10 cellular contexts compared by ENCODE assay signal in the genomic region with DNA sequence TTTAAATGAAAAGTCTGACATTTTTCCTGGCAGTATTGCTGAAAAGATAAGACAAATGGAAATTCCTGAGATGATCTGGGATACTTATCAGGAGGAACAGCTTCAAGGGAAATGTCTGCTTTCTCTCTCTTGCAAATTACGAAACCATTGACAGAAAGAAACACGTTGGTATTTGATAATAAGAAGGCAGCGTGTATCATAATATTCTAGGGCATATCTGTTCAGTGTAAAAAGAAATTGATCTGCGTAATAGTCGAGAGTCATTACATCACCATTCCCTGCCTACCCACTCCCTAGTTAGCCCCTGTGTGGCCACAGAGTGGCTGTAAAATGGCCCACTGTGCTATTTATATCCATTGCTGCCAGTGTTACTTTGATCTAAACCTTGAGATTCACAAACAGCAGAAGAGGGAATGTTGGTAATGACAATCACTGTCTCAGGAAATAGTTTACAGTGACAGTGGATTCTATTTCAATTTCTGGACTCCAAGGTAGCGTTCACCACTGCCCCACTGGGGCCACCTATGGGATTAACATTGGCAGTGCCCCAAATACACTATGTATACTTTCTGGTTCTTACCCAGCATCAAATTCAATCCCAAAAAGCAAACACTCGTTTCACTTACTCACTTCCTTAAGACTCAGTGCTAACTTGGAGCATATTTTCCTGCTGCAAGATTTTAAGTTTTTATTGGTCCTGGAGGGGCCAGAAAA.
DNase-seq lines count a peak whose midpoint lies in the region; ATAC-seq, FAIRE-seq and TF ChIP-seq lines count a peak whose summit lies in the region.
"Had no signal": no experiment of that assay in that cellular context is flagged by ENCODE, and none has a peak within 500 bp of the region (broad histone marks: within the 10 kb centered on the region; RNA-seq: fewer than 3 reads in every experiment).

No MANE protein-coding gene starts in this region.

- 70% methylated on average over 5 of the region's 7 CpGs for WGBS in mesenchymal stem cell

- H3K9me3 ChIP-seq in BE2C: no peaks in the 10 kb centered on the region
- H3K9me3 ChIP-seq in mesenchymal stem cell (ENCODE audit: control insufficient read depth, low read length): peaks cover 2% of the 10 kb centered on the region
- H3K9me3 ChIP-seq in HAP-1: no peaks in the 10 kb centered on the region

- H3K18ac ChIP-seq in mesenchymal stem cell (ENCODE audit: low read depth in 1 of 2, low read length in 2 of 2): no peak overlapping the region

- DNase-seq in BE2C: peak; percentile 18
- DNase-seq in LNCaP clone FGC (ENCODE audit: low read depth): peak; percentile 21
- peak; percentile 32 for DNase-seq in bronchial epithelial cell (ENCODE audit: low read depth)
- peak; percentile 67 for DNase-seq in mesenchymal stem cell
- DNase-seq in HAP-1 (ENCODE audit: low spot score in 2 of 2): no peak
- DNase-seq in AG08395 (ENCODE audit: low spot score): no peak
- no peak for DNase-seq in COR-L47 (lab: John Stamatoyannopoulos, UW)
- DNase-seq: activated CD8-positive, alpha-beta memory T cell treated with anti-CD3 and anti-CD28 coated beads, Interleukin-2, amount 50 U/mL, for 4 hours; stimulated activated CD4-positive, alpha-beta T cell treated with anti-CD3 and anti-CD28 coated beads, Interleukin-1b, Interleukin-23, amount 100 ng/mL, for 48 hours had no signal

- H3K27me3 ChIP-seq in BE2C (no peaks in the 10 kb centered on the region), bronchial epithelial cell (ENCODE audit: control insufficient read depth, insufficient read depth, low read length) (no peaks in the 10 kb centered on the region), mesenchymal stem cell (ENCODE audit: control insufficient read depth in 1 of 2, insufficient read depth in 1 of 2, low read length in 2 of 2) (no peaks in the 10 kb centered on the region), HAP-1 (ENCODE audit: low read depth) (no peaks in the 10 kb centered on the region)

- no peaks in the 10 kb centered on the region for H3K4me1 ChIP-seq in BE2C
- H3K4me1 ChIP-seq in mesenchymal stem cell (ENCODE audit: control insufficient read depth, insufficient read depth, low read depth, low read length): no peaks in the 10 kb centered on the region
- H3K4me1 ChIP-seq in HAP-1: no peaks in the 10 kb centered on the region

- H3K23ac ChIP-seq in mesenchymal stem cell (ENCODE audit: low read length in 2 of 2): no peak overlapping the region

- no peak overlapping the region for H2AK5ac ChIP-seq in mesenchymal stem cell (ENCODE audit: low read length, severe bottlenecking)

- no peak overlapping the region for H2BK120ac ChIP-seq in mesenchymal stem cell (ENCODE audit: low read depth, low read length)

- no peak overlapping the region for H2BK12ac ChIP-seq in mesenchymal stem cell (ENCODE audit: low read length in 2 of 2)

- no peak for ATAC-seq in HG02840 (IDR thresholded peaks at IDR 0.05; ENCODE audit: low FRiP score, unreplicated experiment)

- FAIRE-seq in bronchial epithelial cell (lab: Jason Lieb, UNC): no peak

- no peak overlapping the region for H3K4ac ChIP-seq in mesenchymal stem cell (ENCODE audit: low read depth in 1 of 2, low read length in 2 of 2)

- no peak overlapping the region for H4K8ac ChIP-seq in mesenchymal stem cell (ENCODE audit: low read length)

- no peaks in the 10 kb centered on the region for H3K36me3 ChIP-seq in BE2C
- H3K36me3 ChIP-seq in bronchial epithelial cell (ENCODE audit: control insufficient read depth, insufficient read depth, low read length): no peaks in the 10 kb centered on the region
- no peaks in the 10 kb centered on the region for H3K36me3 ChIP-seq in mesenchymal stem cell (ENCODE audit: control insufficient read depth in 1 of 2, insufficient read depth in 2 of 2, low read depth in 1 of 2, low read length in 2 of 2)
- H3K36me3 ChIP-seq in HAP-1 (replicated peaks): no peaks in the 10 kb centered on the region

- in situ Hi-C loops in HAP-1 (cut with MboI; ENCODE audit: low sequenced_read_pairs): no loop called here

- H3K4me2 ChIP-seq in mesenchymal stem cell (ENCODE audit: low read length, poor library complexity, severe bottlenecking): no peak overlapping the region

- no peak overlapping the region for H3K27ac ChIP-seq in mesenchymal stem cell (ENCODE audit: low read length, poor library complexity, severe bottlenecking)

- no peak overlapping the region for H3K4me3 ChIP-seq in BE2C (ENCODE audit: low read depth, low read length)
- no peak overlapping the region for H3K4me3 ChIP-seq in LNCaP clone FGC (ENCODE audit: low read depth, low read length)
- H3K4me3 ChIP-seq in bronchial epithelial cell (ENCODE audit: low read depth, low read length): no peak overlapping the region
- H3K4me3 ChIP-seq in mesenchymal stem cell (ENCODE audit: insufficient read depth in 1 of 2, low read depth in 1 of 2, low read length in 2 of 2): peak overlapping the region in 1 of 2 experiments; percentile 31
- no peak overlapping the region for H3K4me3 ChIP-seq in HAP-1

- no peak overlapping the region for H2BK5ac ChIP-seq in mesenchymal stem cell (ENCODE audit: low read depth, low read length, poor library complexity, severe bottlenecking)

- H3K9ac ChIP-seq in mesenchymal stem cell (ENCODE audit: low read length): no peak overlapping the region

- no peak overlapping the region for H3K14ac ChIP-seq in mesenchymal stem cell (ENCODE audit: low read length in 2 of 2)

- no peak overlapping the region for H4K91ac ChIP-seq in mesenchymal stem cell (ENCODE audit: low read length)

- peak overlapping the region; percentile 46 for H2BK15ac ChIP-seq in mesenchymal stem cell (ENCODE audit: low read depth, poor library complexity, severe bottlenecking)

- no peaks in the 10 kb centered on the region for H3K79me1 ChIP-seq in mesenchymal stem cell (replicated peaks; ENCODE audit: low read length, poor library complexity, severe bottlenecking)

- no peak overlapping the region for H2AFZ ChIP-seq in mesenchymal stem cell (ENCODE audit: low read depth, low read length)

- TF ChIP-seq CTCF in BE2C (IDR thresholded peaks at IDR 0.05; ENCODE audit: low read depth, low read length): peak; percentile 51
- peak; percentile 45 for TF ChIP-seq CTCF in LNCaP clone FGC (IDR thresholded peaks at IDR 0.05; ENCODE audit: control insufficient read depth, extremely low read depth, insufficient read depth)
- TF ChIP-seq CTCF in bronchial epithelial cell (IDR thresholded peaks at IDR 0.05; ENCODE audit: insufficient read depth, low read length, severe bottlenecking): peak; percentile 29

Comparison
In these comparisons a context has a peak if more than half of its experiments do, and no peak if none do; other contexts are left out.
1. DNase-seq: peak in BE2C (single experiment), LNCaP clone FGC (single experiment), bronchial epithelial cell (single experiment) and mesenchymal stem cell (single experiment); none in HAP-1 (0 of 2), AG08395 (single experiment) and COR-L47 (single experiment).
2. Peak in every context shown above with its lines, with median percentiles within 50 percentile points of each other: CTCF ChIP-seq.